ENCODE assay signal across 14 cellular contexts in genomic region chr9:19828586-19828985, GRCh38.
"Had no signal": no experiment of that assay in that cellular context is flagged by ENCODE, and none has a peak within 500 bp of the region (broad histone marks: within the 10 kb centered on the region; RNA-seq: fewer than 3 reads in every experiment).

No MANE protein-coding gene starts in this region.

- H3K27ac ChIP-seq: suprapubic skin had no signal

- DNase-seq: activated CD4-positive, alpha-beta T cell treated with anti-CD3 and anti-CD28 coated beads for 48 hours; activated CD8-positive, alpha-beta memory T cell treated with anti-CD3 and anti-CD28 coated beads, Interleukin-2, amount 50 U/mL, for 48 hours; activated CD8-positive, alpha-beta T cell treated with anti-CD3 and anti-CD28 coated beads, Interleukin-2, amount 10 ng/mL, durations not matched to agents 7 days and 5 days; activated naive CD8-positive, alpha-beta T cell treated with anti-CD3 and anti-CD28 coated beads, Interleukin-2, amount 10 ng/mL, durations not matched to agents 7 days and 5 days; cerebellar nuclear complex; effector memory CD8-positive, alpha-beta T cell; kidney; left ventricle myocardium superior; mesenchymal stem cell; stimulated activated CD4-positive, alpha-beta T cell treated with anti-CD3 and anti-CD28 coated beads, Interleukin-4, amount 100 ng/mL, for 1 hour; stimulated activated CD8-positive, alpha-beta memory T cell treated with anti-CD3 and anti-CD28 coated beads, Interleukin-4, amount 100 ng/mL, for 48 hours; stimulated activated naive CD8-positive, alpha-beta T cell treated with anti-CD3 and anti-CD28 coated beads, Interleukin-15, Interleukin-2, amounts not matched to agents 100 U/mL and 50 U/mL, for 24 hours had no signal

- ATAC-seq: activated CD8-positive, alpha-beta T cell treated with anti-CD3 and anti-CD28 coated beads, Interleukin-2, amount 10 ng/mL, durations not matched to agents 7 days and 5 days; effector memory CD8-positive, alpha-beta T cell; left ventricle myocardium superior; stimulated activated naive CD8-positive, alpha-beta T cell treated with anti-CD3 and anti-CD28 coated beads, Interleukin-15, Interleukin-2, amounts not matched to agents 100 U/mL and 50 U/mL, for 24 hours; WTC11 had no signal
